ENCODE assay signal across 20 cellular contexts in the genomic region with DNA sequence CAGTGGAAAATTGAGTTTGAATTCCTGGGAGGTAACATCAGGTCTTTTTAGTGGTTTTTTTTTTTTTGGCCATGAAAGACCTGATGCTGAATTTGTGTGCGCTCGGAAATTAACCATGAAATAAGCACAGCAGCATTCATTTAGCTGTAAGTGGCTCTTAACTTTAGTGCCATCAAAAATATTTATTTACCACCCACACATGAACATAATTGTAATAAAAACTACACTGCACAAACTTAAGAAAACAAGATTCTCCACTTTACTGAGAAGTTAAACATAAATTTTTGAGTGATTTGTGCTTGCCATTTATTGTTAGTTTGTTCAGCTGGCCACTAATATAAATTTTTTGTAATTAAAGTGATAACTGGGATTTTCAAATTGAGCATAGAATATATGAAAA.
"Had no signal": no experiment of that assay in that cellular context is flagged by ENCODE, and none has a peak within 500 bp of the region (broad histone marks: within the 10 kb centered on the region; RNA-seq: fewer than 3 reads in every experiment).

No MANE protein-coding gene starts in this region.

- H3K9me3 Mint-ChIP-seq: immature natural killer cell; memory B cell; nephron progenitor cell; stimulated activated memory B cell treated with anti-CD40 and anti-IgM and Interleukin-4, amounts not matched to agents 10 μg/mL and 1 μg/mL and 100 μg/mL, for 72 hours had no signal

- H3K36me3 Mint-ChIP-seq: immature natural killer cell; memory B cell; stimulated activated memory B cell treated with anti-CD40 and anti-IgM and Interleukin-4, amounts not matched to agents 10 μg/mL and 1 μg/mL and 100 μg/mL, for 72 hours had no signal

- H3K27me3 Mint-ChIP-seq: stimulated activated memory B cell treated with anti-CD40 and anti-IgM and Interleukin-4, amounts not matched to agents 10 μg/mL and 1 μg/mL and 100 μg/mL, for 72 hours had no signal

- H3K4me3 Mint-ChIP-seq: immature natural killer cell; memory B cell; nephron progenitor cell; stimulated activated memory B cell treated with anti-CD40 and anti-IgM and Interleukin-4, amounts not matched to agents 10 μg/mL and 1 μg/mL and 100 μg/mL, for 72 hours had no signal

- H3K27me3 ChIP-seq: dorsolateral prefrontal cortex, ovary, sigmoid colon, upper lobe of left lung had no signal

- H3K4me3 ChIP-seq: lower lobe of right lung, ovary, psoas muscle, sigmoid colon, upper lobe of left lung had no signal

- DNase-seq: dorsolateral prefrontal cortex; effector CD4-positive, alpha-beta T cell; hypothalamus; immature natural killer cell; kidney glomerular epithelial cell; left ventricle myocardium superior; lower lobe of right lung; nephron progenitor cell; occipital lobe; ovary; posterior cingulate gyrus; psoas muscle; right cardiac atrium; sigmoid colon; stimulated activated CD4-positive, alpha-beta T cell treated with anti-CD3 and anti-CD28 coated beads, Interleukin-2, amount 100 ng/mL, for 24 hours; stimulated activated CD4-positive, alpha-beta T cell treated with anti-CD3 and anti-CD28 coated beads, Interleukin-4, amount 100 ng/mL, for 4 hours; stimulated activated naive CD8-positive, alpha-beta T cell treated with anti-CD3 and anti-CD28 coated beads, Interleukin-15, Interleukin-2, amounts not matched to agents 100 U/mL and 50 U/mL, for 24 hours; upper lobe of left lung had no signal

- H3K27ac Mint-ChIP-seq: immature natural killer cell; memory B cell; nephron progenitor cell; stimulated activated memory B cell treated with anti-CD40 and anti-IgM and Interleukin-4, amounts not matched to agents 10 μg/mL and 1 μg/mL and 100 μg/mL, for 72 hours had no signal

- H3K27ac ChIP-seq: dorsolateral prefrontal cortex, lower lobe of right lung, ovary, psoas muscle, sigmoid colon, upper lobe of left lung had no signal

- H3K9me3 ChIP-seq: lower lobe of right lung, ovary, psoas muscle, sigmoid colon, upper lobe of left lung had no signal

- H3K36me3 ChIP-seq: lower lobe of right lung, ovary, sigmoid colon, upper lobe of left lung had no signal
